ENCODE assay signal across 1 cellular context in the genomic region with DNA sequence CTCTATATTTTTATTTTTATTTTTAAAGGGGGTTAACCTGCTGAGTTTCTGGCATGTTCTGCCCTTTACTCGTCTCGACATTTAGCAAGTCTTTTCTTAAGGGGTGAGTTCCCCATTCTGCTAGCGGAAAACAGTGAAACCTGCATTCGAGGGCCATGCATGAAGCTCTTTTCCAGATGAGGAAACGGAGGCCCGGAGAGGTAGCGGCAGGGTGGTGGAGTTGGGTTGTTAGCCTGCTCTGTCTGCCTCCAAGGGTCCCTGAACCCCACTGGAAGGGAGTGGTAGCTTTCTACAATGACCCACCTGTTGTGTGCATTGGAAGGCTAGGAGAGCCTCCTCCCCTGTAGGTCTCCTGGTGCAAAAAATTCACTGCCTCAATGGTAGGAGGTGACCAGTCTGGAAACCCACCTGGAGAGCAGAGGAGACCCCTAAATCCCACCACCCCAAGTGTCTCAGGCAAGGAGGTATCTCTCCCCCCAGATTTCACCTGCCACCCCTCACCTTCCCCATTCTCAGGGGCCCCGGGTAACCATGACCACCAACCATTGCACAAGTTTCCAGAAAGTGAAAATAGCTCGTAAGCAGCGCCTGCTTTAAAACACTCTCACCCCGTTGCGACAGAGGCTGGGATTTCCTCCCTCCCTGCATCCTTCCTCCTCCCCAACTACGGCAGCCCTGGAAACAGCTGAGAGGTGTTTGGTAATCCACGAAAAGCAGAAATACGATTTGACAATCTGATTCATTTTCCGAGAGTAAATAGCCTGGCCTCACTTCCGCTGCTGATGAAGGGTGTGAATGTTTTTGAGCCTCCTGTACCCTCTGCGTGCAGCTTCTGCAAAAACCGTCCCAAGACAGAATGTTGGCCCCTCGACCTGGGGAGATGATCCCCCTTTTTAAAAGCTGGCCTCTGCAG.
TF ChIP-seq lines count a peak whose summit lies in the region.

No MANE protein-coding gene starts in this region.

TF ChIP-seq in H1, 55 proteins besides CTCF, POLR2A, EP300 and RAD21:
- TF ChIP-seq SIN3A (conservative IDR thresholded peaks at IDR 0.05 in 1 of 2, IDR thresholded peaks at IDR 0.05 in 1 of 2; ENCODE audit: low read depth in 1 of 2, low read length in 2 of 2), result no peak
- TF ChIP-seq TAF7 (optimal IDR thresholded peaks at IDR 0.05; ENCODE audit: borderline replicate concordance, low read depth, low read length), result no peak
- TF ChIP-seq JUN (IDR thresholded peaks at IDR 0.05; ENCODE audit: low read depth, low read length), result no peak
- no peak for TF ChIP-seq GABPA (IDR thresholded peaks at IDR 0.05; ENCODE audit: borderline replicate concordance, insufficient read depth, low read length)
- no peak for TF ChIP-seq GTF2F1 (IDR thresholded peaks at IDR 0.05; ENCODE audit: borderline replicate concordance, low read depth, low read length)
- TF ChIP-seq, protein P1, sequence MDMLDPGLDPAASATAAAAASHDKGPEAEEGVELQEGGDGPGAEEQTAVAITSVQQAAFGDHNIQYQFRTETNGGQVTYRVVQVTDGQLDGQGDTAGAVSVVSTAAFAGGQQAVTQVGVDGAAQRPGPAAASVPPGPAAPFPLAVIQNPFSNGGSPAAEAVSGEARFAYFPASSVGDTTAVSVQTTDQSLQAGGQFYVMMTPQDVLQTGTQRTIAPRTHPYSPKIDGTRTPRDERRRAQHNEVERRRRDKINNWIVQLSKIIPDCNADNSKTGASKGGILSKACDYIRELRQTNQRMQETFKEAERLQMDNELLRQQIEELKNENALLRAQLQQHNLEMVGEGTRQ (IDR thresholded peaks at IDR 0.05; ENCODE audit: low read length), result no peak
- TF ChIP-seq ASH2L (IDR thresholded peaks at IDR 0.05; ENCODE audit: low read length), result no peak
- TF ChIP-seq RNF2 (IDR thresholded peaks at IDR 0.05; ENCODE audit: borderline replicate concordance, low read depth, low read length, missing control alignments, poor library complexity, severe bottlenecking), result no peak
- no peak for TF ChIP-seq TCF12 (IDR thresholded peaks at IDR 0.05; ENCODE audit: low read depth, low read length)
- no peak for TF ChIP-seq KDM5A (IDR thresholded peaks at IDR 0.05; ENCODE audit: low read length)
- TF ChIP-seq MAFK (IDR thresholded peaks at IDR 0.05; ENCODE audit: low read depth, low read length), result no peak
- TF ChIP-seq BCL11A (IDR thresholded peaks at IDR 0.05; ENCODE audit: low read depth in 2 of 2, low read length in 2 of 2), result no peak
- no peak for TF ChIP-seq KDM4A (IDR thresholded peaks at IDR 0.05; ENCODE audit: low read depth, low read length, severe bottlenecking)
- no peak for TF ChIP-seq FOSL1 (IDR thresholded peaks at IDR 0.05; ENCODE audit: insufficient read depth, low read depth, low read length)
- no peak for TF ChIP-seq HDAC6 (IDR thresholded peaks at IDR 0.05; ENCODE audit: low read depth, low read length)
- no peak for TF ChIP-seq BACH1 (IDR thresholded peaks at IDR 0.05; ENCODE audit: low read length)
